ENCODE assay signal across 18 cellular contexts in the genomic region with DNA sequence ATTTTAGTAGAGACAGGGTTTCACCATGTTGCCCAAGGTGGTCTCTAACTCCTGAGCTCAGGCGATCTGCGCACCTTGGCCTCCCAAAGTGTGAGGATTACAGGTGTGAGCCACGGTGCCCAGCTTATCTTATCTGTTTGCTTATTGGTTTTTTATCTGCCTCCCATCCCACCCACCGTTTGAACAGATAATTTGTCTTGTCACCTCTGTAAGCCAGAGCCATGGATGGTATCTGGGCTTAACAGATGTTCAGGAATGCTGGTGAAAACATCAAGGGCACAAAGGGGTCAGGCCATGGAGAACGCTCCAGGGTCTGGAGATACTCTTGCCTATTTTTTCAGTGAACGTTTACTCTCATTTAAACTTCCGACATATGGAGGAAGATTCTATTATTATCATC. TPM values are rescaled to one million over a fixed set of nuclear protein-coding genes. Genes with fewer than 3 reads are reported as not detected.
DNase-seq lines count a peak whose midpoint lies in the region; ATAC-seq, FAIRE-seq and TF ChIP-seq lines count a peak whose summit lies in the region.
"Had no signal": no experiment of that assay in that cellular context is flagged by ENCODE, and none has a peak within 500 bp of the region (broad histone marks: within the 10 kb centered on the region; RNA-seq: fewer than 3 reads in every experiment).

No MANE protein-coding gene starts in this region.

- in situ Hi-C loops in K562 (cut with MboI), result no loop called here

- TF ChIP-seq EP300 in K562 (IDR thresholded peaks at IDR 0.05; ENCODE audit: low read length), result no peak

- H3K27me3 ChIP-seq in K562 (ENCODE audit: control insufficient read depth in 2 of 2, insufficient read depth in 2 of 2, low read length in 2 of 2) (no peaks in the 10 kb centered on the region), osteoblast (ENCODE audit: insufficient read depth, low read length) (no peaks in the 10 kb centered on the region), spleen (replicated peaks in 1 of 7) (no peaks in the 10 kb centered on the region)
- H3K27me3 ChIP-seq: BLaER1 treated with 17β-estradiol and CSF1 and Interleukin-3, amounts not matched to agents 10 nM and 100 nM had no signal

- H3K27me3 Mint-ChIP-seq in activated naive CD8-positive, alpha-beta T cell treated with anti-CD3 and anti-CD28 coated beads, Interleukin-2, amount 50 U/mL, for 24 hours, result no peaks in the 10 kb centered on the region
- H3K27me3 Mint-ChIP-seq in activated naive CD8-positive, alpha-beta T cell treated with anti-CD3 and anti-CD28 coated beads for 36 hours, result no peaks in the 10 kb centered on the region
- H3K27me3 Mint-ChIP-seq: B cell had no signal

- CTCF ChIA-PET in RWPE1 (lab: Yijun Ruan, JAX), result interaction anchor here (0.7 kb wide), 1 partner anchor 64 kb away, joined by 5 read pairs; no protein-coding TSS in a partner anchor
- CTCF ChIA-PET in K562 (lab: Yijun Ruan, JAX; ENCODE audit: low intra/inter-chr PET ratio), result no interaction called here

- H3K27ac Mint-ChIP-seq in activated naive CD8-positive, alpha-beta T cell treated with anti-CD3 and anti-CD28 coated beads, Interleukin-2, amount 50 U/mL, for 24 hours, result peak overlapping the region; percentile 8
- no peak overlapping the region for H3K27ac Mint-ChIP-seq in activated naive CD8-positive, alpha-beta T cell treated with anti-CD3 and anti-CD28 coated beads for 36 hours
- H3K27ac Mint-ChIP-seq: B cell had no signal

- 61% methylated on average over 7 of the region's 7 CpGs for WGBS in K562 (ENCODE audit: insufficient coverage, low coverage, missing lambda C conversion rate)
- WGBS in spleen, 5 donors, result 86 to 96% (median 90%) methylated on average over 7 of the region's 7 CpGs

- H3K4me3 Mint-ChIP-seq in activated naive CD8-positive, alpha-beta T cell treated with anti-CD3 and anti-CD28 coated beads, Interleukin-2, amount 50 U/mL, for 24 hours, result no peak overlapping the region
- no peak overlapping the region for H3K4me3 Mint-ChIP-seq in activated naive CD8-positive, alpha-beta T cell treated with anti-CD3 and anti-CD28 coated beads for 36 hours
- H3K4me3 Mint-ChIP-seq: B cell; CD8-positive, alpha-beta memory T cell had no signal

- no peaks in the 10 kb centered on the region for H4K20me1 ChIP-seq in K562 (replicated peaks; ENCODE audit: control insufficient read depth, insufficient read depth, low read length)
- no peaks in the 10 kb centered on the region for H4K20me1 ChIP-seq in osteoblast (ENCODE audit: insufficient read depth, low read length)

- DNase-seq in activated naive CD8-positive, alpha-beta T cell treated with anti-CD3 and anti-CD28 coated beads, Interleukin-2, amount 50 U/mL, for 24 hours, result no peak
- DNase-seq in activated naive CD8-positive, alpha-beta T cell treated with anti-CD3 and anti-CD28 coated beads for 36 hours, result no peak
- no peak for DNase-seq in RWPE1 (ENCODE audit: low spot score)
- DNase-seq in K562 (ENCODE audit: extremely low read depth in 1 of 4, low spot score in 3 of 4), result no peak
- peak; percentile 51 for DNase-seq in osteoblast (ENCODE audit: insufficient read length, low spot score, missing footprints)
- no peak for DNase-seq in activated effector memory CD4-positive, alpha-beta T cell treated with anti-CD3 and anti-CD28 coated beads, Interleukin-2, amount 50 U/mL, for 16 hours
- DNase-seq in spleen, result no peak
- DNase-seq: CD8-positive, alpha-beta memory T cell; COR-L47; DMS 273 treated with DMSO at 0.1 percent for 48 hours; GM23248; IMR-90 had no signal

- peak overlapping the region; percentile 15; the same call in 1 of the 2 replicates for H3K27ac ChIP-seq in RWPE1
- no peak overlapping the region for H3K27ac ChIP-seq in K562 (ENCODE audit: extremely low read depth, low read depth, low read length)
- no peak overlapping the region for H3K27ac ChIP-seq in osteoblast (ENCODE audit: low read depth, low read length)
- no peak overlapping the region for H3K27ac ChIP-seq in spleen
- H3K27ac ChIP-seq: BLaER1 treated with 17β-estradiol and CSF1 and Interleukin-3, amounts not matched to agents 10 nM and 100 nM; GM23248 had no signal

- H3K79me2 ChIP-seq in K562 (ENCODE audit: control insufficient read depth, insufficient read depth, low read length) (no peaks in the 10 kb centered on the region), osteoblast (ENCODE audit: insufficient read depth, low read length) (no peaks in the 10 kb centered on the region)

- H3K36me3 Mint-ChIP-seq in activated naive CD8-positive, alpha-beta T cell treated with anti-CD3 and anti-CD28 coated beads, Interleukin-2, amount 50 U/mL, for 24 hours (ENCODE audit: low read depth), result peaks cover 5% of the 10 kb centered on the region
- H3K36me3 Mint-ChIP-seq in activated naive CD8-positive, alpha-beta T cell treated with anti-CD3 and anti-CD28 coated beads for 36 hours, result peaks cover 2% of the 10 kb centered on the region

- no peak for TF ChIP-seq RAD21 in K562 (CRISPR knock-in tag; conservative IDR thresholded peaks at IDR 0.05 in 1 of 2, IDR thresholded peaks at IDR 0.05 in 1 of 2)

- FAIRE-seq in K562 (lab: Jason Lieb, UNC), result no peak
- FAIRE-seq: G401.6, GM12891, GM19239 had no signal

- no peaks in the 10 kb centered on the region for H3K9me3 Mint-ChIP-seq in activated naive CD8-positive, alpha-beta T cell treated with anti-CD3 and anti-CD28 coated beads, Interleukin-2, amount 50 U/mL, for 24 hours
- H3K9me3 Mint-ChIP-seq in activated naive CD8-positive, alpha-beta T cell treated with anti-CD3 and anti-CD28 coated beads for 36 hours, result no peaks in the 10 kb centered on the region
- H3K9me3 Mint-ChIP-seq: CD8-positive, alpha-beta memory T cell had no signal

- H3K4me1 ChIP-seq in K562 (replicated peaks in 1 of 2; ENCODE audit: control insufficient read depth in 2 of 2, insufficient read depth in 2 of 2, low read length in 2 of 2), result peaks cover 13 to 31% of the 10 kb centered on the region in 2 experiments; a peak in 4 of 5 replicates
- peaks cover 28% of the 10 kb centered on the region for H3K4me1 ChIP-seq in osteoblast (ENCODE audit: insufficient read depth, low read length)
- peaks cover 0 to 18% (median 5%) of the 10 kb centered on the region in 6 donors for H3K4me1 ChIP-seq in spleen
- H3K4me1 ChIP-seq: HAP-1 had no signal

- no peak for TF ChIP-seq CTCF in RWPE1 (conservative IDR thresholded peaks at IDR 0.05; ENCODE audit: low read depth)
- TF ChIP-seq CTCF in K562 (IDR thresholded peaks at IDR 0.05 in 2 of 3, conservative IDR thresholded peaks at IDR 0.05 in 1 of 3; ENCODE audit: insufficient read depth in 2 of 3, low read depth in 1 of 3, low read length in 3 of 3), result no peak
- no peak for TF ChIP-seq CTCF in osteoblast (IDR thresholded peaks at IDR 0.05; ENCODE audit: extremely low read depth, low read depth, low read length)
- TF ChIP-seq CTCF in spleen (IDR thresholded peaks at IDR 0.05 in 8 of 11, conservative IDR thresholded peaks at IDR 0.05 in 3 of 11), result no peak

- H3K9me3 ChIP-seq in K562 (replicated peaks; ENCODE audit: control insufficient read depth, insufficient read depth, low read depth, low read length), result no peaks in the 10 kb centered on the region
- no peaks in the 10 kb centered on the region for H3K9me3 ChIP-seq in osteoblast (ENCODE audit: low read depth, low read length)
- H3K9me3 ChIP-seq in spleen, result no peaks in the 10 kb centered on the region
- H3K9me3 ChIP-seq: BLaER1 treated with 17β-estradiol and CSF1 and Interleukin-3, amounts not matched to agents 10 nM and 100 nM; HAP-1 had no signal

- H3K4me3 ChIP-seq in K562 (no peak overlapping the region), osteoblast (ENCODE audit: insufficient read depth, low read length) (no peak overlapping the region), spleen (no peak overlapping the region)
- H3K4me3 ChIP-seq: BLaER1 treated with 17β-estradiol and CSF1 and Interleukin-3, amounts not matched to agents 10 nM and 100 nM; GM23248; HAP-1 had no signal

- peaks cover 37% of the 10 kb centered on the region; the same call in 2 of the 3 replicates for H3K36me3 ChIP-seq in K562 (ENCODE audit: control insufficient read depth, insufficient read depth, low read length)
- H3K36me3 ChIP-seq in osteoblast (ENCODE audit: insufficient read depth, low read length), result peaks cover 20% of the 10 kb centered on the region
- peaks cover 0 to 97% (median 68%) of the 10 kb centered on the region in 6 donors for H3K36me3 ChIP-seq in spleen

- no peak overlapping the region for H3K9ac ChIP-seq in K562 (ENCODE audit: insufficient read depth in 1 of 2, low read depth in 2 of 2, low read length in 2 of 2)
- H3K9ac ChIP-seq: BLaER1 treated with 17β-estradiol and CSF1 and Interleukin-3, amounts not matched to agents 10 nM and 100 nM; GM23248 had no signal

- POLR2A ChIA-PET in RWPE1 (lab: Yijun Ruan, JAX; ENCODE audit: low non-redundant PET) (no interaction called here), K562 (lab: Yijun Ruan, JAX) (interaction anchor here (0.9 to 1.7 kb wide), 3 partner anchors 8 to 54 kb away, joined by 3 to 6 read pairs (median 4); no protein-coding TSS in a partner anchor)

- intact Hi-C loops in K562 (cut with micrococcal nuclease), result no loop called here
- intact Hi-C loops in spleen (cut with DNase I; ENCODE audit: low total_unique reads), result no loop called here

- no peak for ATAC-seq in activated naive CD8-positive, alpha-beta T cell treated with anti-CD3 and anti-CD28 coated beads, Interleukin-2, amount 50 U/mL, for 24 hours
- no peak for ATAC-seq in K562

- no TSS peak for BruUV-seq in K562 (replicated peaks; lab: Mats Ljungman, UMichigan)

- no peaks in the 10 kb centered on the region for H3K9me1 ChIP-seq in K562 (ENCODE audit: control insufficient read depth, insufficient read depth, low read length)

- H3K4me2 ChIP-seq in K562 (ENCODE audit: insufficient read depth, low read length) (no peak overlapping the region), osteoblast (ENCODE audit: insufficient read depth, low read length) (no peak overlapping the region)
- H3K4me2 ChIP-seq: BLaER1 treated with 17β-estradiol and CSF1 and Interleukin-3, amounts not matched to agents 10 nM and 100 nM had no signal

- no peak for TF ChIP-seq POLR2A in K562 (conservative IDR thresholded peaks at IDR 0.05)
- TF ChIP-seq POLR2A in spleen (IDR thresholded peaks at IDR 0.05), result no peak

- H3K4me1 Mint-ChIP-seq in activated naive CD8-positive, alpha-beta T cell treated with anti-CD3 and anti-CD28 coated beads, Interleukin-2, amount 50 U/mL, for 24 hours, result no peaks in the 10 kb centered on the region
- H3K4me1 Mint-ChIP-seq in activated naive CD8-positive, alpha-beta T cell treated with anti-CD3 and anti-CD28 coated beads for 36 hours, result no peaks in the 10 kb centered on the region
- H3K4me1 Mint-ChIP-seq: B cell had no signal

- H2AFZ ChIP-seq in K562 (ENCODE audit: low read depth, low read length) (no peak overlapping the region), osteoblast (ENCODE audit: low read length) (no peak overlapping the region)
- H2AFZ ChIP-seq: GM23248 had no signal

RNA-seq across cellular contexts. Expression of a gene that starts 12.0 kb away (rescaled TPM):
- 10 to 100 TPM; 45.9 to 49.7 TPM for total RNA-seq in activated naive CD8-positive, alpha-beta T cell treated with anti-CD3 and anti-CD28 coated beads for 36 hours
- 130 and 235 TPM in 2 replicates for total RNA-seq in K562 (2011; cell fraction: chromatin; rRNA removed; ENCODE audit: low replicate concordance)
- total RNA-seq in K562 (2011; cell fraction: nucleolus; rRNA removed), result 102 and 121 TPM in 2 replicates
- 108 and 109 TPM in 2 replicates for total RNA-seq in K562 (2011; cell fraction: nucleoplasm; rRNA removed)
- total RNA-seq in K562 (2014; rRNA removed) (27.2 and 32.1 TPM in 2 replicates), K562 (2014; rRNA removed; fragmentation: Illumina TruSeq; extraction: Trizol) (12.5 and 14.7 TPM in 2 replicates), K562 (2015; rRNA removed; fragmentation: Illumina TruSeq; extraction: Trizol) (18.2 and 19.6 TPM in 2 replicates), K562 (2021) (33.9 and 35.7 TPM in 2 replicates), osteoblast (30.4 and 35.8 TPM in 2 replicates), spleen (100 to 1,000 TPM in 5 of 7 donors, 10 to 100 TPM in 2; 84.6 to 159 (median 117) TPM)
- polyA plus RNA-seq in K562 (2011; rRNA removed) (23.8 and 31.6 TPM in 2 replicates), K562 (2014; fragmentation: Illumina TruSeq; extraction: Trizol) (22.6 TPM in 2 replicates), K562 (2014; fragmentation: Nextera tagmentation; extraction: Ambion mirVana) (1 to 10 TPM; 4.7 to 6.3 TPM), K562 (2014; rRNA removed) (30.5 and 31.4 TPM in 2 replicates), spleen (10 to 100 TPM; 10.9 to 21.7 (median 12.3) TPM)
- polyA plus RNA-seq in K562 (2011; cell fraction: cytosol; rRNA removed), result 23.7 and 30.6 TPM in 2 replicates
- 99.8 and 108 TPM in 2 replicates for polyA plus RNA-seq in K562 (2011; cell fraction: nucleus; rRNA removed)
- 42.1 and 123 TPM in 2 replicates for polyA plus RNA-seq in K562 (2012)
- 22.0 and 23.5 TPM in 2 replicates for polyA minus RNA-seq in K562 (2011; rRNA and poly(A)+ RNA removed)
- 12.5 and 14.2 TPM in 2 replicates for polyA minus RNA-seq in K562 (2011; cell fraction: cytosol; rRNA and poly(A)+ RNA removed)
- polyA minus RNA-seq in K562 (2011; cell fraction: nucleus; rRNA and poly(A)+ RNA removed), result 44.3 and 53.9 TPM in 2 replicates

RNA-seq across cellular contexts. Expression of a gene that starts 38.0 kb away (rescaled TPM):
- 10 to 100 TPM; 31.0 to 35.5 TPM for total RNA-seq in activated naive CD8-positive, alpha-beta T cell treated with anti-CD3 and anti-CD28 coated beads for 36 hours
- total RNA-seq in K562 (2011; cell fraction: chromatin; rRNA removed; ENCODE audit: low replicate concordance), result 202 and 543 TPM in 2 replicates
- total RNA-seq in K562 (2011; cell fraction: nucleolus; rRNA removed), result 249 and 295 TPM in 2 replicates
- total RNA-seq in K562 (2011; cell fraction: nucleoplasm; rRNA removed), result 177 and 202 TPM in 2 replicates
- total RNA-seq in K562 (2014; rRNA removed) (21.9 and 34.2 TPM in 2 replicates), K562 (2014; rRNA removed; fragmentation: Illumina TruSeq; extraction: Trizol) (14.9 and 15.0 TPM in 2 replicates), K562 (2015; rRNA removed; fragmentation: Illumina TruSeq; extraction: Trizol) (26.7 and 30.0 TPM in 2 replicates), K562 (2021) (43.4 and 45.6 TPM in 2 replicates), osteoblast (63.1 and 76.7 TPM in 2 replicates), spleen (100 to 1,000 TPM in 6 of 7 donors, 10 to 100 TPM in 1; 97.0 to 141 (median 129) TPM)
- polyA plus RNA-seq in K562 (2011; rRNA removed) (35.1 and 76.4 TPM in 2 replicates), K562 (2014; fragmentation: Illumina TruSeq; extraction: Trizol) (40.7 and 51.3 TPM in 2 replicates), K562 (2014; fragmentation: Nextera tagmentation; extraction: Ambion mirVana) (1 to 10 TPM; 5.6 to 6.2 TPM), K562 (2014; rRNA removed) (38.4 and 47.8 TPM in 2 replicates), spleen (100 to 1,000 TPM in 2 of 3 donors, 10 to 100 TPM in 1; 51.5 to 109 (median 101) TPM)
- 51.3 and 87.4 TPM in 2 replicates for polyA plus RNA-seq in K562 (2011; cell fraction: cytosol; rRNA removed)
- 367 and 476 TPM in 2 replicates for polyA plus RNA-seq in K562 (2011; cell fraction: nucleus; rRNA removed)
- polyA plus RNA-seq in K562 (2012), result 41.4 and 84.7 TPM in 2 replicates
- polyA minus RNA-seq in K562 (2011; rRNA and poly(A)+ RNA removed), result 34.3 and 47.0 TPM in 2 replicates
- polyA minus RNA-seq in K562 (2011; cell fraction: cytosol; rRNA and poly(A)+ RNA removed), result 38.9 and 42.1 TPM in 2 replicates
- 56.4 and 72.0 TPM in 2 replicates for polyA minus RNA-seq in K562 (2011; cell fraction: nucleus; rRNA and poly(A)+ RNA removed)

RNA-seq across cellular contexts. Expression of a gene that starts 41.5 kb away (rescaled TPM):
- total RNA-seq in activated naive CD8-positive, alpha-beta T cell treated with anti-CD3 and anti-CD28 coated beads for 36 hours, result 10 to 100 TPM; 34.8 to 38.6 TPM
- 21.6 and 37.5 TPM in 2 replicates for total RNA-seq in K562 (2011; cell fraction: chromatin; rRNA removed; ENCODE audit: low replicate concordance)
- 20.1 and 25.8 TPM in 2 replicates for total RNA-seq in K562 (2011; cell fraction: nucleolus; rRNA removed)
- total RNA-seq in K562 (2011; cell fraction: nucleoplasm; rRNA removed), result 37.9 and 46.2 TPM in 2 replicates
- total RNA-seq in K562 (2014; rRNA removed) (82.9 and 130 TPM in 2 replicates), K562 (2014; rRNA removed; fragmentation: Illumina TruSeq; extraction: Trizol) (68.2 and 79.6 TPM in 2 replicates), K562 (2015; rRNA removed; fragmentation: Illumina TruSeq; extraction: Trizol) (69.6 and 83.4 TPM in 2 replicates), K562 (2021) (52.9 and 54.9 TPM in 2 replicates), osteoblast (11.2 and 12.7 TPM in 2 replicates), spleen (10 to 100 TPM; 14.6 to 31.6 (median 18.3) TPM)
- polyA plus RNA-seq in K562 (2011; rRNA removed) (84.9 and 110 TPM in 2 replicates), K562 (2014; fragmentation: Illumina TruSeq; extraction: Trizol) (59.5 and 75.0 TPM in 2 replicates), K562 (2014; fragmentation: Nextera tagmentation; extraction: Ambion mirVana) (100 to 1,000 TPM in 1 of 2 experiments, 10 to 100 TPM in 1; 89.7 to 114 TPM), K562 (2014; rRNA removed) (126 and 135 TPM in 2 replicates), spleen (10 to 100 TPM; 57.9 to 75.9 (median 73.1) TPM)
- 54.8 and 55.0 TPM in 2 replicates for polyA plus RNA-seq in K562 (2011; cell fraction: cytosol; rRNA removed)
- 33.4 and 48.1 TPM in 2 replicates for polyA plus RNA-seq in K562 (2011; cell fraction: nucleus; rRNA removed)
- 70.3 and 131 TPM in 2 replicates for polyA plus RNA-seq in K562 (2012)
- polyA minus RNA-seq in K562 (2011; rRNA and poly(A)+ RNA removed), result 21.0 and 21.1 TPM in 2 replicates
- polyA minus RNA-seq in K562 (2011; cell fraction: cytosol; rRNA and poly(A)+ RNA removed), result 11.0 and 14.1 TPM in 2 replicates
- polyA minus RNA-seq in K562 (2011; cell fraction: nucleus; rRNA and poly(A)+ RNA removed), result 11.0 and 27.2 TPM in 2 replicates

RNA-seq across cellular contexts. Expression of a gene that starts 51.0 kb away (rescaled TPM):
- 10 to 100 TPM; 16.5 to 17.4 TPM for total RNA-seq in activated naive CD8-positive, alpha-beta T cell treated with anti-CD3 and anti-CD28 coated beads for 36 hours
- total RNA-seq in K562 (2011; cell fraction: chromatin; rRNA removed; ENCODE audit: low replicate concordance), result 79.9 and 93.7 TPM in 2 replicates
- 44.9 and 53.3 TPM in 2 replicates for total RNA-seq in K562 (2011; cell fraction: nucleolus; rRNA removed)
- 65.0 and 92.5 TPM in 2 replicates for total RNA-seq in K562 (2011; cell fraction: nucleoplasm; rRNA removed)
- 23.4 and 26.7 TPM in 2 replicates for total RNA-seq in K562 (2014; rRNA removed)
- total RNA-seq in K562 (2014; rRNA removed; fragmentation: Illumina TruSeq; extraction: Trizol), result 22.3 and 25.1 TPM in 2 replicates
- 32.2 and 33.2 TPM in 2 replicates for total RNA-seq in K562 (2015; rRNA removed; fragmentation: Illumina TruSeq; extraction: Trizol)
- total RNA-seq in K562 (2021), result 29.5 and 32.6 TPM in 2 replicates
- polyA plus RNA-seq in K562 (2011; rRNA removed), result 37.5 and 41.6 TPM in 2 replicates
- polyA plus RNA-seq in K562 (2011; cell fraction: cytosol; rRNA removed), result 33.0 and 39.7 TPM in 2 replicates
- 69.4 and 73.5 TPM in 2 replicates for polyA plus RNA-seq in K562 (2011; cell fraction: nucleus; rRNA removed)
- polyA plus RNA-seq in K562 (2012), result 27.5 and 30.5 TPM in 2 replicates
- 35.5 and 37.9 TPM in 2 replicates for polyA plus RNA-seq in K562 (2014; fragmentation: Illumina TruSeq; extraction: Trizol)
- polyA plus RNA-seq in K562 (2014; fragmentation: Nextera tagmentation; extraction: Ambion mirVana), result 10 to 100 TPM in 1 of 2 experiments, 1 to 10 TPM in 1; 9.0 to 10.4 TPM
- polyA plus RNA-seq in K562 (2014; rRNA removed), result 36.2 and 37.2 TPM in 2 replicates
- polyA minus RNA-seq in K562 (2011; rRNA and poly(A)+ RNA removed), result 31.1 and 31.9 TPM in 2 replicates
- polyA minus RNA-seq in K562 (2011; cell fraction: cytosol; rRNA and poly(A)+ RNA removed), result 18.9 and 20.7 TPM in 2 replicates
- polyA minus RNA-seq in K562 (2011; cell fraction: nucleus; rRNA and poly(A)+ RNA removed), result 25.0 and 38.0 TPM in 2 replicates
- total RNA-seq in osteoblast, result 22.4 and 28.3 TPM in 2 replicates
- total RNA-seq in spleen, result 10 to 100 TPM; 32.7 to 55.2 (median 45.8) TPM
- 10 to 100 TPM; 10.4 to 18.0 (median 17.1) TPM for polyA plus RNA-seq in spleen
